Comparison of ENCODE assay signal across 8 cellular contexts in genomic region chr4:125316391-125316780, GRCh38. TPM values are rescaled to one million over a fixed set of nuclear protein-coding genes. Genes with fewer than 3 reads are reported as not detected.
DNase-seq lines count a peak whose midpoint lies in the region; ATAC-seq and TF ChIP-seq lines count a peak whose summit lies in the region.

No MANE protein-coding gene starts in this region.

- H3K27me3 Mint-ChIP-seq in activated T-cell treated with anti-CD3 and anti-CD28 coated beads, Interleukin-2, amount 50 U/mL, for 72 hours (ENCODE audit: low read depth): peaks cover 68% of the 10 kb centered on the region

- peaks cover 27% of the 10 kb centered on the region for H3K4me1 Mint-ChIP-seq in activated T-cell treated with anti-CD3 and anti-CD28 coated beads, Interleukin-2, amount 50 U/mL, for 72 hours (ENCODE audit: low read depth)

- H3K9me3 ChIP-seq in left ventricle myocardium inferior (replicated peaks) (no peaks in the 10 kb centered on the region), prostate gland (no peaks in the 10 kb centered on the region)

- 3% methylated on average over 25 of the region's 25 CpGs for WGBS in prostate gland

- no peak overlapping the region for H3K27ac Mint-ChIP-seq in activated T-cell treated with anti-CD3 and anti-CD28 coated beads, Interleukin-2, amount 50 U/mL, for 72 hours

- no peak for TF ChIP-seq CTCF in left ventricle myocardium inferior (IDR thresholded peaks at IDR 0.05; ENCODE audit: borderline replicate concordance)
- no peak for TF ChIP-seq CTCF in prostate gland (IDR thresholded peaks at IDR 0.05)

- peaks cover 2 to 3% of the 10 kb centered on the region in 2 donors for H3K36me3 Mint-ChIP-seq in activated T-cell treated with anti-CD3 and anti-CD28 coated beads, Interleukin-2, amount 50 U/mL, for 72 hours (ENCODE audit: insufficient read depth in 2 of 2)

- H3K36me3 ChIP-seq in left ventricle myocardium inferior (peaks cover 9% of the 10 kb centered on the region), prostate gland (no peaks in the 10 kb centered on the region)

- DNase-seq in stimulated activated CD4-positive, alpha-beta T cell treated with anti-CD3 and anti-CD28 coated beads, Interleukin-2, amount 100 ng/mL, for 24 hours: peak; percentile 12 to 17
- no peak for DNase-seq in stimulated activated CD4-positive, alpha-beta T cell treated with anti-CD3 and anti-CD28 coated beads, Interleukin-12 subunit alpha, Interleukin-12 subunit beta, amount 100 ng/mL, for 4 hours
- DNase-seq in activated T-cell treated with anti-CD3 and anti-CD28 coated beads, Interleukin-2, amount 50 U/mL, for 72 hours: peak in 1 of 2 donors; percentile 5
- DNase-seq in left ventricle myocardium inferior: peak; percentile 32
- peak; percentile 8 for DNase-seq in prostate gland (ENCODE audit: low spot score)
- no peak for DNase-seq in NCI-H526 treated with DMSO at 0.1 percent for 48 hours (lab: John Stamatoyannopoulos, UW)
- DNase-seq in UCSD-AML1 (lab: John Stamatoyannopoulos, UW; ENCODE audit: unreplicated experiment): no peak

- peak in 1 of 2 donors; percentile 31 for ATAC-seq in activated T-cell treated with anti-CD3 and anti-CD28 coated beads, Interleukin-2, amount 50 U/mL, for 72 hours (replicated peaks in 1 of 2)
- ATAC-seq in GM18868 (IDR thresholded peaks at IDR 0.05; ENCODE audit: unreplicated experiment): no peak

- intact Hi-C loops in left ventricle myocardium inferior (cut with micrococcal nuclease) (no loop called here), prostate gland (cut with DNase I) (loop anchor here (2.0 to 10.0 kb wide), 5 partner anchors 76 to 1638 kb away; no protein-coding TSS in a partner anchor)

- no peak for TF ChIP-seq POLR2A in prostate gland (IDR thresholded peaks at IDR 0.05)

- H3K27me3 ChIP-seq in left ventricle myocardium inferior (ENCODE audit: low read depth): no peaks in the 10 kb centered on the region
- no peaks in the 10 kb centered on the region for H3K27me3 ChIP-seq in prostate gland (replicated peaks; ENCODE audit: insufficient read depth)

- H3K27ac ChIP-seq in left ventricle myocardium inferior (replicated peaks) (peak overlapping the region; percentile 95), prostate gland (peak overlapping the region; percentile 78 to 81)

- H3K4me1 ChIP-seq in left ventricle myocardium inferior (peaks cover 71% of the 10 kb centered on the region), prostate gland (replicated peaks) (no peaks in the 10 kb centered on the region)

- no peaks in the 10 kb centered on the region for H3K9me3 Mint-ChIP-seq in activated T-cell treated with anti-CD3 and anti-CD28 coated beads, Interleukin-2, amount 50 U/mL, for 72 hours

- H3K4me3 Mint-ChIP-seq in activated T-cell treated with anti-CD3 and anti-CD28 coated beads, Interleukin-2, amount 50 U/mL, for 72 hours: peak overlapping the region; percentile 85

- H3K4me3 ChIP-seq in left ventricle myocardium inferior (peak overlapping the region; percentile 94), prostate gland (peak overlapping the region; percentile 69 to 76)

RNA-seq across cellular contexts. Expression of gene FAT4, which starts 1.6 kb away (rescaled TPM):
- total RNA-seq in activated T-cell treated with anti-CD3 and anti-CD28 coated beads, Interleukin-2, amount 50 U/mL, for 72 hours: not detected
- 6.7 TPM for total RNA-seq in left ventricle myocardium inferior
- total RNA-seq in prostate gland: 10 to 100 TPM in 1 of 2 donors, 1 to 10 TPM in 1; 5.4 to 10.3 TPM

Comparison
In these comparisons a context has a peak if more than half of its experiments do, and no peak if none do; other contexts are left out.
1. DNase-seq: peak in stimulated activated CD4-positive, alpha-beta T cell treated with anti-CD3 and anti-CD28 coated beads, Interleukin-2, amount 100 ng/mL, for 24 hours (2 of 2), left ventricle myocardium inferior (single experiment) and prostate gland (single experiment); none in stimulated activated CD4-positive, alpha-beta T cell treated with anti-CD3 and anti-CD28 coated beads, Interleukin-12 subunit alpha, Interleukin-12 subunit beta, amount 100 ng/mL, for 4 hours (single experiment), NCI-H526 treated with DMSO at 0.1 percent for 48 hours (single experiment) and UCSD-AML1 (single experiment).